10 cellular contexts compared by ENCODE assay signal in genomic region chr2:28627722-28628480, GRCh38.
DNase-seq lines count a peak whose midpoint lies in the region; ATAC-seq and TF ChIP-seq lines count a peak whose summit lies in the region.
"Had no signal": no experiment of that assay in that cellular context is flagged by ENCODE, and none has a peak within 500 bp of the region (broad histone marks: within the 10 kb centered on the region; RNA-seq: fewer than 3 reads in every experiment).

No MANE protein-coding gene starts in this region.

- no peaks in the 10 kb centered on the region for H3K36me3 Mint-ChIP-seq in activated T-helper 2 cell treated with anti-CD3 and anti-CD28 coated beads, Interferon-gamma antibody, Interleukin-2, Interleukin-4, amounts not matched to agents 10 μg/mL and 5 μg/mL and 100 μg/mL, durations not matched to agents 14 hours and 24 hours and 36 hours (ENCODE audit: low read depth)
- H3K36me3 Mint-ChIP-seq: brain had no signal

- peak overlapping the region; percentile 60 to 97 (median 84) for H3K27ac ChIP-seq in heart left ventricle
- peak overlapping the region in 4 of 8 donors; percentile 69 to 94 (median 84) for H3K27ac ChIP-seq in spleen

- no peaks in the 10 kb centered on the region for H3K27me3 Mint-ChIP-seq in activated T-helper 2 cell treated with anti-CD3 and anti-CD28 coated beads, Interferon-gamma antibody, Interleukin-2, Interleukin-4, amounts not matched to agents 10 μg/mL and 5 μg/mL and 100 μg/mL, durations not matched to agents 14 hours and 24 hours and 36 hours (ENCODE audit: low read depth)

- DNase-seq in LHCN-M2 (ENCODE audit: low read depth) (peak; percentile 72), heart left ventricle (peak in 3 of 5 donors; percentile 48 to 78 (median 70)), spleen (peak; percentile 62), cerebellar cortex (ENCODE audit: low spot score) (no peak), NCI-H1930 (lab: John Stamatoyannopoulos, UW) (no peak)
- no peak for DNase-seq in activated T-helper 2 cell treated with anti-CD3 and anti-CD28 coated beads, Interferon-gamma antibody, Interleukin-2, Interleukin-4, amounts not matched to agents 10 μg/mL and 5 μg/mL and 100 μg/mL, durations not matched to agents 14 hours and 24 hours and 36 hours (ENCODE audit: low spot score)
- no peak for DNase-seq in stimulated activated CD4-positive, alpha-beta T cell treated with anti-CD3 and anti-CD28 coated beads, Interleukin-4, amount 100 ng/mL, for 4 hours

- H3K4me3 ChIP-seq in heart left ventricle (no peak overlapping the region), spleen (no peak overlapping the region)
- H3K4me3 ChIP-seq: skin epidermis had no signal

- H3K4me1 Mint-ChIP-seq in activated T-helper 2 cell treated with anti-CD3 and anti-CD28 coated beads, Interferon-gamma antibody, Interleukin-2, Interleukin-4, amounts not matched to agents 10 μg/mL and 5 μg/mL and 100 μg/mL, durations not matched to agents 14 hours and 24 hours and 36 hours (ENCODE audit: low read depth): peaks cover 48% of the 10 kb centered on the region

- H3K4me1 ChIP-seq in heart left ventricle (peaks cover 0 to 50% (median 37%) of the 10 kb centered on the region in 12 donors), spleen (peaks cover 12 to 45% (median 29%) of the 10 kb centered on the region in 6 donors)

- TF ChIP-seq POLR2A in heart left ventricle (IDR thresholded peaks at IDR 0.05) (peak in 1 of 2 donors; percentile 8), spleen (IDR thresholded peaks at IDR 0.05) (no peak)

- peak in 3 of 4 donors; percentile 63 to 66 (median 66) for ATAC-seq in heart left ventricle
- no peak for ATAC-seq in HG03432 (IDR thresholded peaks at IDR 0.05; ENCODE audit: unreplicated experiment)

- no peak overlapping the region for H3K4me3 Mint-ChIP-seq in activated T-helper 2 cell treated with anti-CD3 and anti-CD28 coated beads, Interferon-gamma antibody, Interleukin-2, Interleukin-4, amounts not matched to agents 10 μg/mL and 5 μg/mL and 100 μg/mL, durations not matched to agents 14 hours and 24 hours and 36 hours (ENCODE audit: low read depth)
- H3K4me3 Mint-ChIP-seq: brain had no signal

- H3K36me3 ChIP-seq in heart left ventricle (no peaks in the 10 kb centered on the region), spleen (peaks cover 0 to 52% (median 0%) of the 10 kb centered on the region in 6 donors)

- intact Hi-C loops in activated T-helper 2 cell treated with anti-CD3 and anti-CD28 coated beads, Interferon-gamma antibody, Interleukin-2, Interleukin-4, amounts not matched to agents 10 μg/mL and 5 μg/mL and 100 μg/mL, durations not matched to agents 14 hours and 24 hours and 36 hours (cut with micrococcal nuclease): loop anchor here (10.0 kb wide), 1 partner anchor 183 kb away; no protein-coding TSS in a partner anchor
- intact Hi-C loops in heart left ventricle (cut with DNase I) (loop anchor here in 7 of 10 donors (5.0 to 10.0 kb wide), 3 partner anchors 34 to 127 kb away; partner anchors contain the start of gene PPP1CB (in 6 of the 7)), spleen (cut with DNase I; ENCODE audit: low total_unique reads) (no loop called here)

- H3K27me3 ChIP-seq in heart left ventricle (no peaks in the 10 kb centered on the region), spleen (replicated peaks in 1 of 7) (no peaks in the 10 kb centered on the region)

- H3K9me3 ChIP-seq in heart left ventricle (no peaks in the 10 kb centered on the region), spleen (no peaks in the 10 kb centered on the region)

- H3K27ac Mint-ChIP-seq in activated T-helper 2 cell treated with anti-CD3 and anti-CD28 coated beads, Interferon-gamma antibody, Interleukin-2, Interleukin-4, amounts not matched to agents 10 μg/mL and 5 μg/mL and 100 μg/mL, durations not matched to agents 14 hours and 24 hours and 36 hours: peak overlapping the region; percentile 67

- no peak for TF ChIP-seq CTCF in heart left ventricle (IDR thresholded peaks at IDR 0.05)
- TF ChIP-seq CTCF in spleen (IDR thresholded peaks at IDR 0.05 in 8 of 11, conservative IDR thresholded peaks at IDR 0.05 in 3 of 11): no peak

- peaks cover 9% of the 10 kb centered on the region for H3K9me3 Mint-ChIP-seq in activated T-helper 2 cell treated with anti-CD3 and anti-CD28 coated beads, Interferon-gamma antibody, Interleukin-2, Interleukin-4, amounts not matched to agents 10 μg/mL and 5 μg/mL and 100 μg/mL, durations not matched to agents 14 hours and 24 hours and 36 hours
- H3K9me3 Mint-ChIP-seq: brain had no signal

- WGBS in heart left ventricle, 4 donors: 78 to 83% (median 80%) methylated on average over 4 to 5 of the region's 5 CpGs
- 77 to 92% (median 89%) methylated on average over 5 of the region's 5 CpGs for WGBS in spleen, 5 donors

Comparison
In these comparisons a context has a peak if more than half of its experiments do, and no peak if none do; other contexts are left out.
1. DNase-seq: peak in LHCN-M2 (single experiment), heart left ventricle (3 of 5) and spleen (single experiment); none in activated T-helper 2 cell treated with anti-CD3 and anti-CD28 coated beads, Interferon-gamma antibody, Interleukin-2, Interleukin-4, amounts not matched to agents 10 μg/mL and 5 μg/mL and 100 μg/mL, durations not matched to agents 14 hours and 24 hours and 36 hours (single experiment), cerebellar cortex (single experiment), NCI-H1930 (0 of 2) and stimulated activated CD4-positive, alpha-beta T cell treated with anti-CD3 and anti-CD28 coated beads, Interleukin-4, amount 100 ng/mL, for 4 hours (0 of 2).